ENCODE assay signal across 10 cellular contexts in genomic region chr6:96611342-96611964, GRCh38. TPM values are rescaled to one million over a fixed set of nuclear protein-coding genes. Genes with fewer than 3 reads are reported as not detected.
DNase-seq lines count a peak whose midpoint lies in the region; ATAC-seq and TF ChIP-seq lines count a peak whose summit lies in the region.
"Had no signal": no experiment of that assay in that cellular context is flagged by ENCODE, and none has a peak within 500 bp of the region (broad histone marks: within the 10 kb centered on the region; RNA-seq: fewer than 3 reads in every experiment).

No MANE protein-coding gene starts in this region.

- H3K18ac ChIP-seq in trophoblast cell (ENCODE audit: low read length): no peak overlapping the region

- H2AFZ ChIP-seq in trophoblast cell (ENCODE audit: insufficient read depth, low read length, poor library complexity): no peak overlapping the region

- DNase-seq in trophoblast cell (no peak), BE2C (no peak), NCI-H1417 treated with DMSO at 0.1 percent for 48 hours (lab: John Stamatoyannopoulos, UW) (no peak), uterus (no peak)
- DNase-seq in activated CD4-positive, alpha-beta memory T cell treated with anti-CD3 and anti-CD28 coated beads, Interleukin-2, amount 10 ng/mL, durations not matched to agents 7 days and 5 days: no peak
- DNase-seq: activated CD4-positive, alpha-beta T cell treated with anti-CD3 and anti-CD28 coated beads for 4 hours; left lung had no signal

- no peak overlapping the region for H4K91ac ChIP-seq in trophoblast cell (ENCODE audit: low read depth, low read length)

- CTCF ChIA-PET in activated CD4-positive, alpha-beta memory T cell treated with anti-CD3 and anti-CD28 coated beads, Interleukin-2, amount 10 ng/mL, durations not matched to agents 7 days and 5 days (lab: Charles Lee): no interaction called here

- intact Hi-C loops in uterus (cut with DNase I; ENCODE audit: low total_unique reads): no loop called here

- H3K27me3 ChIP-seq in trophoblast cell (ENCODE audit: insufficient read depth, low read length): no peaks in the 10 kb centered on the region
- H3K27me3 ChIP-seq in BE2C: no peaks in the 10 kb centered on the region
- H3K27me3 ChIP-seq in uterus: no peaks in the 10 kb centered on the region
- H3K27me3 ChIP-seq: left lung had no signal

- H3K79me1 ChIP-seq in trophoblast cell (ENCODE audit: low read length): no peaks in the 10 kb centered on the region

- no peak overlapping the region for H3K27ac Mint-ChIP-seq in activated CD4-positive, alpha-beta memory T cell treated with anti-CD3 and anti-CD28 coated beads, Interleukin-2, amount 10 ng/mL, durations not matched to agents 7 days and 5 days

- no peaks in the 10 kb centered on the region for H3K36me3 Mint-ChIP-seq in activated CD4-positive, alpha-beta memory T cell treated with anti-CD3 and anti-CD28 coated beads, Interleukin-2, amount 10 ng/mL, durations not matched to agents 7 days and 5 days (ENCODE audit: low read depth)

- no peaks in the 10 kb centered on the region for H3K36me3 ChIP-seq in trophoblast cell (ENCODE audit: control insufficient read depth in 1 of 2, insufficient read depth in 2 of 2, low read length in 2 of 2)
- H3K36me3 ChIP-seq in BE2C: no peaks in the 10 kb centered on the region
- no peaks in the 10 kb centered on the region for H3K36me3 ChIP-seq in uterus
- H3K36me3 ChIP-seq: left lung had no signal

- peaks cover 10% of the 10 kb centered on the region for H3K27me3 Mint-ChIP-seq in activated CD4-positive, alpha-beta memory T cell treated with anti-CD3 and anti-CD28 coated beads, Interleukin-2, amount 10 ng/mL, durations not matched to agents 7 days and 5 days

- H2BK5ac ChIP-seq in trophoblast cell (ENCODE audit: low read depth, low read length, poor library complexity): no peak overlapping the region

- H3K23ac ChIP-seq in trophoblast cell (ENCODE audit: low read length): peak overlapping the region; percentile 92

- H3K79me2 ChIP-seq in trophoblast cell (ENCODE audit: control insufficient read depth, insufficient read depth, low read length, poor library complexity): no peaks in the 10 kb centered on the region

- H3K4me1 ChIP-seq in trophoblast cell (ENCODE audit: control insufficient read depth in 1 of 2, insufficient read depth in 2 of 2, low read length in 2 of 2) (no peaks in the 10 kb centered on the region), BE2C (no peaks in the 10 kb centered on the region), uterus (no peaks in the 10 kb centered on the region)
- H3K4me1 ChIP-seq: left lung had no signal

- H2BK120ac ChIP-seq in trophoblast cell (ENCODE audit: insufficient read depth, low read length, poor library complexity): no peak overlapping the region

- no peak overlapping the region for H3K4me2 ChIP-seq in trophoblast cell (ENCODE audit: low read length)

- H2BK12ac ChIP-seq in trophoblast cell (ENCODE audit: low read length): no peak overlapping the region

- H2AK5ac ChIP-seq in trophoblast cell (ENCODE audit: low read length): no peak overlapping the region

- TF ChIP-seq CTCF in BE2C (IDR thresholded peaks at IDR 0.05; ENCODE audit: low read depth, low read length): no peak
- TF ChIP-seq CTCF in uterus (IDR thresholded peaks at IDR 0.05): no peak

- WGBS in trophoblast cell (ENCODE audit: extremely low coverage, insufficient coverage, insufficient read length): no CpG with 5 or more reads among the region's 1 CpG

- H3K9ac ChIP-seq in trophoblast cell (ENCODE audit: low read length): no peak overlapping the region

- no peak overlapping the region for H4K12ac ChIP-seq in trophoblast cell (ENCODE audit: low read depth, low read length)

- no peak overlapping the region for H3K4ac ChIP-seq in trophoblast cell (ENCODE audit: low read depth, low read length)

- no peak for TF ChIP-seq POLR2A in uterus (IDR thresholded peaks at IDR 0.05)

- H3K27ac ChIP-seq in trophoblast cell (ENCODE audit: low read depth, low read length) (no peak overlapping the region), uterus (no peak overlapping the region)
- H3K27ac ChIP-seq: left lung had no signal

- POLR2A ChIA-PET in activated CD4-positive, alpha-beta memory T cell treated with anti-CD3 and anti-CD28 coated beads, Interleukin-2, amount 10 ng/mL, durations not matched to agents 7 days and 5 days (lab: Charles Lee): no interaction called here

- H3K4me3 Mint-ChIP-seq in activated CD4-positive, alpha-beta memory T cell treated with anti-CD3 and anti-CD28 coated beads, Interleukin-2, amount 10 ng/mL, durations not matched to agents 7 days and 5 days: no peak overlapping the region

- H3K4me3 ChIP-seq in trophoblast cell (ENCODE audit: low read depth, low read length): no peak overlapping the region
- H3K4me3 ChIP-seq in BE2C (ENCODE audit: low read depth, low read length): no peak overlapping the region
- H3K4me3 ChIP-seq in uterus: no peak overlapping the region
- H3K4me3 ChIP-seq: left lung had no signal

- H3K4me1 Mint-ChIP-seq in activated CD4-positive, alpha-beta memory T cell treated with anti-CD3 and anti-CD28 coated beads, Interleukin-2, amount 10 ng/mL, durations not matched to agents 7 days and 5 days: no peaks in the 10 kb centered on the region

- H3K9me3 ChIP-seq in trophoblast cell (ENCODE audit: insufficient read depth, low read depth, low read length): no peaks in the 10 kb centered on the region
- no peaks in the 10 kb centered on the region for H3K9me3 ChIP-seq in BE2C
- H3K9me3 ChIP-seq in uterus: no peaks in the 10 kb centered on the region
- H3K9me3 ChIP-seq: left lung had no signal

- H4K8ac ChIP-seq in trophoblast cell (ENCODE audit: low read depth, low read length): no peak overlapping the region

- H3K14ac ChIP-seq in trophoblast cell (ENCODE audit: low read length): no peak overlapping the region

- no peaks in the 10 kb centered on the region for H3K9me3 Mint-ChIP-seq in activated CD4-positive, alpha-beta memory T cell treated with anti-CD3 and anti-CD28 coated beads, Interleukin-2, amount 10 ng/mL, durations not matched to agents 7 days and 5 days

- ATAC-seq in GM19324 (IDR thresholded peaks at IDR 0.05; ENCODE audit: low FRiP score, unreplicated experiment) (peak; percentile 70), HG02759 (IDR thresholded peaks at IDR 0.05; ENCODE audit: unreplicated experiment) (peak; percentile 77), HG03558 (IDR thresholded peaks at IDR 0.05; ENCODE audit: extremely low read depth, unreplicated experiment) (peak; percentile 64)
- ATAC-seq: left lung had no signal

RNA-seq across cellular contexts. Expression of gene FHL5, which starts 48.5 kb away (rescaled TPM):
- polyA plus RNA-seq in trophoblast cell (2013): not detected in 2 replicates
- not detected for total RNA-seq in activated CD4-positive, alpha-beta memory T cell treated with anti-CD3 and anti-CD28 coated beads, Interleukin-2, amount 10 ng/mL, durations not matched to agents 7 days and 5 days
- polyA plus RNA-seq in BE2C (2012; ENCODE audit: insufficient read depth, insufficient read length, low read depth): not detected
- total RNA-seq in uterus: 10 to 100 TPM in 3 of 4 donors, 1 to 10 TPM in 1; 4.5 to 86.7 (median 56.9) TPM

Comparison
In these comparisons a context has a peak if more than half of its experiments do, and no peak if none do; other contexts are left out.
1. RNA of gene FHL5, which starts 48.5 kb away (total RNA-seq): 4.5 to 86.7 TPM in uterus; not detected in activated CD4-positive, alpha-beta memory T cell treated with anti-CD3 and anti-CD28 coated beads, Interleukin-2, amount 10 ng/mL, durations not matched to agents 7 days and 5 days; every median in the first group is over 4 times any median in the second.
2. Peak in every context shown above with its lines, with median percentiles within 50 percentile points of each other: ATAC-seq.